In the genomic region with DNA sequence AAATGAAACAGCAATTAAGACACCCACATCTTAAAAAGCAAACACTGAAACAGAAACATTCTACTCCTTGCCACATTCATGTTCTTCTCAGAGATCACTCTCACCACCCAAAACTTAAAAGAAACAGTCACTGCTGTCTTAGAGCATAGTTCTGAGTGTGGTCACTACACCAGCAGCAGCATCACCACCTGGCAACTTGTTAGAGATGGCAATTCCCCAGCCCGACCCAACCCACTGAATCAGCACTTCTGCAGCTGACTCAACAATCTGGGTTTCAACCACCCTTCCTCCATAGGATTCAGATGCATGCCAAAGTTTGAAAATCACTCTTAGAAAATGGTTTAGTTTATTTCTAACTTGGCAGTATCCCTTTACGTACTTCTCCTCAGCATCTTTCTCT, we compare ENCODE assay signal across 9 cellular contexts.
A peak's percentile ranks its signal among the peaks of the same experiment; 100 is the strongest.
DNase-seq lines count a peak whose midpoint lies in the region; ATAC-seq and TF ChIP-seq lines count a peak whose summit lies in the region.
"Had no signal": no experiment of that assay in that cellular context is flagged by ENCODE, and none has a peak within 500 bp of the region (broad histone marks: within the 10 kb centered on the region; RNA-seq: fewer than 3 reads in every experiment).

No MANE protein-coding gene starts in this region.

- H3K36me3 Mint-ChIP-seq in activated T-helper 17 cell treated with anti-CD3 and anti-CD28 coated beads, Interleukin-2, amount 50 U/mL, for 72 hours (ENCODE audit: low read depth) = no peaks in the 10 kb centered on the region
- H3K36me3 Mint-ChIP-seq: activated naive CD4-positive, alpha-beta T cell treated with anti-CD3 and anti-CD28 coated beads, Interleukin-2, amount 50 U/mL, for 24 hours had no signal

- peaks cover 5% of the 10 kb centered on the region for H3K4me1 Mint-ChIP-seq in activated T-helper 17 cell treated with anti-CD3 and anti-CD28 coated beads, Interleukin-2, amount 50 U/mL, for 72 hours
- H3K4me1 Mint-ChIP-seq: activated naive CD4-positive, alpha-beta T cell treated with anti-CD3 and anti-CD28 coated beads, Interleukin-2, amount 50 U/mL, for 24 hours had no signal

- no peak overlapping the region for H3K4me3 Mint-ChIP-seq in activated T-helper 17 cell treated with anti-CD3 and anti-CD28 coated beads, Interleukin-2, amount 50 U/mL, for 72 hours
- H3K4me3 Mint-ChIP-seq: activated naive CD4-positive, alpha-beta T cell treated with anti-CD3 and anti-CD28 coated beads, Interleukin-2, amount 50 U/mL, for 24 hours had no signal

- H3K36me3 ChIP-seq in kidney epithelial cell (ENCODE audit: control insufficient read depth, insufficient read depth, low read length) = no peaks in the 10 kb centered on the region

- H3K27me3 ChIP-seq in kidney epithelial cell (ENCODE audit: control insufficient read depth, insufficient read depth, low read length) = no peaks in the 10 kb centered on the region

- H3K9me3 Mint-ChIP-seq in activated T-helper 17 cell treated with anti-CD3 and anti-CD28 coated beads, Interleukin-2, amount 50 U/mL, for 72 hours = no peaks in the 10 kb centered on the region
- H3K9me3 Mint-ChIP-seq: activated naive CD4-positive, alpha-beta T cell treated with anti-CD3 and anti-CD28 coated beads, Interleukin-2, amount 50 U/mL, for 24 hours had no signal

- TF ChIP-seq CTCF in kidney epithelial cell (IDR thresholded peaks at IDR 0.05; ENCODE audit: insufficient read depth, low read length, poor library complexity, severe bottlenecking) = no peak

- peak; percentile 5 to 25 (median 23) for DNase-seq in stimulated activated CD4-positive, alpha-beta T cell treated with anti-CD3 and anti-CD28 coated beads, Interleukin-12 subunit alpha, Interleukin-12 subunit beta, amount 100 ng/mL, for 48 hours (ENCODE audit: low read depth in 2 of 3, low spot score in 1 of 3)
- no peak for DNase-seq in stimulated activated CD4-positive, alpha-beta T cell treated with anti-CD3 and anti-CD28 coated beads, Interleukin-12 subunit alpha, Interleukin-12 subunit beta, amount 100 ng/mL, for 4 hours
- DNase-seq in kidney epithelial cell (ENCODE audit: low read depth) = peak; percentile 82
- no peak for DNase-seq in effector CD8-positive, alpha-beta T cell (lab: John Stamatoyannopoulos, UW)
- no peak for DNase-seq in NCI-H2171 treated with DMSO at 0.1 percent for 48 hours (lab: John Stamatoyannopoulos, UW)
- no peak for DNase-seq in GM19238 (ENCODE audit: insufficient read length, low spot score)

- peaks cover 23% of the 10 kb centered on the region for H3K27me3 Mint-ChIP-seq in activated T-helper 17 cell treated with anti-CD3 and anti-CD28 coated beads, Interleukin-2, amount 50 U/mL, for 72 hours

- ATAC-seq in HG03196 (IDR thresholded peaks at IDR 0.05; ENCODE audit: unreplicated experiment) = peak; percentile 83
- ATAC-seq in activated T-helper 17 cell treated with anti-CD3 and anti-CD28 coated beads, Interleukin-2, amount 50 U/mL, for 72 hours (replicated peaks) = peak; percentile 99

- H3K27ac Mint-ChIP-seq in activated T-helper 17 cell treated with anti-CD3 and anti-CD28 coated beads, Interleukin-2, amount 50 U/mL, for 72 hours = peak overlapping the region; percentile 21
- H3K27ac Mint-ChIP-seq: activated naive CD4-positive, alpha-beta T cell treated with anti-CD3 and anti-CD28 coated beads, Interleukin-2, amount 50 U/mL, for 24 hours had no signal

- no peak overlapping the region for H3K4me3 ChIP-seq in kidney epithelial cell (ENCODE audit: low read depth, low read length)

Comparison
In these comparisons a context has a peak if more than half of its experiments do, and no peak if none do; other contexts are left out.
1. DNase-seq: peak in stimulated activated CD4-positive, alpha-beta T cell treated with anti-CD3 and anti-CD28 coated beads, Interleukin-12 subunit alpha, Interleukin-12 subunit beta, amount 100 ng/mL, for 48 hours (3 of 3) and kidney epithelial cell (single experiment); none in stimulated activated CD4-positive, alpha-beta T cell treated with anti-CD3 and anti-CD28 coated beads, Interleukin-12 subunit alpha, Interleukin-12 subunit beta, amount 100 ng/mL, for 4 hours (single experiment), effector CD8-positive, alpha-beta T cell (single experiment), NCI-H2171 treated with DMSO at 0.1 percent for 48 hours (single experiment) and GM19238 (single experiment).